14 cellular contexts compared by ENCODE assay signal in the genomic region with DNA sequence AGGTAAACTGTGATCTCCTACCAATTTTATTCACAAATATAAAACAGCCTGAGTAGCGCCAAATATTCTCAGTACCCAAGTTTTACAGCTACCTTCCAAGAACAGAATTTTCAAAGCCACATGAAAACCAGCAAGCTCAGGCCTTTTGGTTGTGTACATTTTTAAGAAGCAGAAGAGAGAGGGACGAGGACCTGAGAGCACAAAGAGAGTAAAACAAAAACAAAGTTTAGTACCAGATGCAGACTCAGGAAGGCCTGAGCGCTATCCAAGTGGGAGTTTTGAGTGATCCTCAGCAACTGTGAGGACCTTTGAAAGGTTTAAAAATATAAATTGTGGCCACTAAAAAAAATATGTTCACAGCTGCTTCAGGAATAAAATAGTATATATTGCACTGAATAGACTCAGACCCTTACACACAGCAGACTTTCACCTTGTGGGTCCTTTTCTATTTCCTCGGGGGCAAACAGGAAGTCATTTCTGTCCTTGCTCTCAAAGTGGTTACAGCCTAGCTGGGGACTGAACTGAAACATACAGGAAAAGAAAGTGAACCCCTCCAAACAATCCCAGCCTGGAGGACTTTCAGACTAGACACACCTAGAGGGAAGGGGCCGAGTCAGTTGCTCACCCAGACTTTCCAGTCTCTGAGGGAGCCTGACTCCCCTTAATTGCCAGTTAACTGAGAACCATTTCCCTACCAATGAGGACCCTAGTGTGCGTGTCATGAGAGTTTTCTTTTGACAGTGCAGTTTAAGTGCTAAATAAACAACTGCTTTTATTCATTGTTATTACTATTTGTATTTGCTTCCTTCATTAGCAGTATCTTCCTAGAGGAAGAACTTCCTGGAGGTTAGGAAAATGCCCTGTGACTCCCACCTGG. TPM values are rescaled to one million over a fixed set of nuclear protein-coding genes. Genes with fewer than 3 reads are reported as not detected.
DNase-seq lines count a peak whose midpoint lies in the region; ATAC-seq, FAIRE-seq and TF ChIP-seq lines count a peak whose summit lies in the region.
"Had no signal": no experiment of that assay in that cellular context is flagged by ENCODE, and none has a peak within 500 bp of the region (broad histone marks: within the 10 kb centered on the region; RNA-seq: fewer than 3 reads in every experiment).

No MANE protein-coding gene starts in this region.

- H3K27ac Mint-ChIP-seq in activated CD4-positive, alpha-beta T cell treated with anti-CD3 and anti-CD28 coated beads, Interleukin-2, amount 10 ng/mL, durations not matched to agents 24 days and 14 days, result peak overlapping the region; percentile 32

- BruUV-seq in endothelial cell of umbilical vein (replicated peaks; lab: Mats Ljungman, UMichigan), result no TSS peak

- dilution Hi-C loops in endothelial cell of umbilical vein (cut with MboI; ENCODE audit: extremely low pct_ligation_motif_present, low sequenced_read_pairs), result no loop called here

- H3K27me3 ChIP-seq in endothelial cell of umbilical vein (ENCODE audit: control insufficient read depth in 2 of 2, insufficient read depth in 2 of 2, low read length in 2 of 2) (no peaks in the 10 kb centered on the region), spleen (replicated peaks in 1 of 7) (no peaks in the 10 kb centered on the region), stomach (no peaks in the 10 kb centered on the region), left lung (no peaks in the 10 kb centered on the region)
- H3K27me3 ChIP-seq: neutrophil, uterus had no signal

- H3K9ac ChIP-seq in endothelial cell of umbilical vein (replicated peaks; ENCODE audit: extremely low read depth, insufficient read depth, low read length), result no peak overlapping the region

- no peaks in the 10 kb centered on the region for H3K79me2 ChIP-seq in endothelial cell of umbilical vein (ENCODE audit: control insufficient read depth, insufficient read depth, low read length)

- TF ChIP-seq CTCF in endothelial cell of umbilical vein (IDR thresholded peaks at IDR 0.05; ENCODE audit: extremely low read depth in 1 of 2, insufficient read depth in 1 of 2, low read depth in 1 of 2, low read length in 2 of 2) (no peak), spleen (IDR thresholded peaks at IDR 0.05 in 8 of 11, conservative IDR thresholded peaks at IDR 0.05 in 3 of 11) (no peak), stomach (IDR thresholded peaks at IDR 0.05) (no peak), left lung (IDR thresholded peaks at IDR 0.05) (no peak)

- POLR2A ChIA-PET in endothelial cell of umbilical vein (lab: Charles Lee), result no interaction called here

- peaks cover 56% of the 10 kb centered on the region for H3K4me1 Mint-ChIP-seq in activated CD4-positive, alpha-beta T cell treated with anti-CD3 and anti-CD28 coated beads, Interleukin-2, amount 10 ng/mL, durations not matched to agents 24 days and 14 days

- H3K9me3 Mint-ChIP-seq in activated CD4-positive, alpha-beta T cell treated with anti-CD3 and anti-CD28 coated beads, Interleukin-2, amount 10 ng/mL, durations not matched to agents 24 days and 14 days, result no peaks in the 10 kb centered on the region

- H3K4me3 ChIP-seq in endothelial cell of umbilical vein (replicated peaks in 1 of 3; ENCODE audit: insufficient read depth in 1 of 3, low read depth in 1 of 3, low read length in 3 of 3) (no peak overlapping the region), spleen (no peak overlapping the region), stomach (no peak overlapping the region), left lung (no peak overlapping the region)
- H3K4me3 ChIP-seq: uterus had no signal

- CTCF ChIA-PET in endothelial cell of umbilical vein (lab: Charles Lee), result interaction anchor here (0.8 to 4.3 kb wide), 10 partner anchors 16 to 135 kb away, joined by 3 to 20 read pairs (median 3); no protein-coding TSS in a partner anchor

- ATAC-seq in left lung, result no peak

- no peaks in the 10 kb centered on the region for H3K27me3 Mint-ChIP-seq in activated CD4-positive, alpha-beta T cell treated with anti-CD3 and anti-CD28 coated beads, Interleukin-2, amount 10 ng/mL, durations not matched to agents 24 days and 14 days

- H3K36me3 ChIP-seq in endothelial cell of umbilical vein (ENCODE audit: control insufficient read depth in 2 of 2, extremely low read depth in 1 of 2, insufficient read depth in 2 of 2, low read length in 2 of 2), result no peaks in the 10 kb centered on the region
- H3K36me3 ChIP-seq in spleen, result no peaks in the 10 kb centered on the region
- H3K36me3 ChIP-seq in stomach, result no peaks in the 10 kb centered on the region
- no peaks in the 10 kb centered on the region for H3K36me3 ChIP-seq in left lung
- H3K36me3 ChIP-seq: neutrophil, uterus had no signal

- H2AFZ ChIP-seq in endothelial cell of umbilical vein (ENCODE audit: low read depth, low read length), result peak overlapping the region; percentile 32

- peaks cover 53% of the 10 kb centered on the region for H3K4me1 ChIP-seq in endothelial cell of umbilical vein (ENCODE audit: control insufficient read depth, extremely low read depth, insufficient read depth, low read length)
- H3K4me1 ChIP-seq in spleen, result peaks cover 0 to 26% (median 16%) of the 10 kb centered on the region in 6 donors
- peaks cover 26 to 46% (median 36%) of the 10 kb centered on the region in 4 donors for H3K4me1 ChIP-seq in stomach
- H3K4me1 ChIP-seq in left lung, result peaks cover 12 to 22% of the 10 kb centered on the region in 2 donors
- H3K4me1 ChIP-seq: uterus had no signal

- TF ChIP-seq POLR2A in endothelial cell of umbilical vein (IDR thresholded peaks at IDR 0.05; ENCODE audit: low read depth, low read length), result no peak
- TF ChIP-seq POLR2A in spleen (IDR thresholded peaks at IDR 0.05), result no peak
- no peak for TF ChIP-seq POLR2A in stomach (IDR thresholded peaks at IDR 0.05)

- DNase-seq in activated CD4-positive, alpha-beta T cell treated with anti-CD3 and anti-CD28 coated beads, Interleukin-2, amount 10 ng/mL, durations not matched to agents 24 days and 14 days, result no peak
- DNase-seq in activated CD4-positive, alpha-beta T cell treated with anti-CD3 and anti-CD28 coated beads for 1 hour, result no peak
- DNase-seq in NCI-H774 (lab: John Stamatoyannopoulos, UW), result peak; percentile 25
- peak; percentile 29 for DNase-seq in endothelial cell of umbilical vein (ENCODE audit: low read depth, low spot score)
- no peak for DNase-seq in spleen
- no peak for DNase-seq in dedifferentiated amniotic fluid mesenchymal stem cell (ENCODE audit: extremely low spot score)
- DNase-seq in stomach, result no peak
- DNase-seq in left lung, result no peak
- DNase-seq: activated CD4-positive, alpha-beta T cell treated with anti-CD3 and anti-CD28 coated beads, Interleukin-2, amount 50 U/mL, for 1 hour; cortex of kidney; foreskin melanocyte; NCI-H1694 treated with DMSO at 0.1 percent for 48 hours; uterus had no signal

- intact Hi-C loops in activated CD4-positive, alpha-beta T cell treated with anti-CD3 and anti-CD28 coated beads, Interleukin-2, amount 10 ng/mL, durations not matched to agents 24 days and 14 days (cut with micrococcal nuclease), result loop anchor here (5.0 kb wide), 2 partner anchors 39 to 51 kb away; a partner anchor contains a TSS
- intact Hi-C loops in endothelial cell of umbilical vein (cut with micrococcal nuclease), result loop anchor here (10.0 kb wide), 1 partner anchor 637 kb away; a partner anchor contains a TSS
- intact Hi-C loops in spleen (cut with DNase I; ENCODE audit: low total_unique reads), result no loop called here
- intact Hi-C loops in stomach (cut with DNase I; ENCODE audit: low total_unique reads), result no loop called here
- intact Hi-C loops in left lung (cut with DNase I), result no loop called here

- no peak for FAIRE-seq in endothelial cell of umbilical vein (lab: Jason Lieb, UNC)

- H3K4me3 Mint-ChIP-seq in activated CD4-positive, alpha-beta T cell treated with anti-CD3 and anti-CD28 coated beads, Interleukin-2, amount 10 ng/mL, durations not matched to agents 24 days and 14 days, result no peak overlapping the region

- 50 to 62% (median 56%) methylated on average over 6 of the region's 6 CpGs for WGBS in spleen, 5 donors
- 61 to 71% (median 68%) methylated on average over 6 of the region's 6 CpGs for WGBS in stomach, 5 donors

- no peaks in the 10 kb centered on the region for H3K9me1 ChIP-seq in endothelial cell of umbilical vein (replicated peaks; ENCODE audit: control insufficient read depth, extremely low read depth, insufficient read depth, low read length)

- no peak for TF ChIP-seq EP300 in stomach (IDR thresholded peaks at IDR 0.05)

- no peaks in the 10 kb centered on the region for H4K20me1 ChIP-seq in endothelial cell of umbilical vein (replicated peaks; ENCODE audit: control insufficient read depth, extremely low read depth, insufficient read depth, low read length)

- no peaks in the 10 kb centered on the region for H3K36me3 Mint-ChIP-seq in activated CD4-positive, alpha-beta T cell treated with anti-CD3 and anti-CD28 coated beads, Interleukin-2, amount 10 ng/mL, durations not matched to agents 24 days and 14 days (ENCODE audit: low read depth)

- H3K4me2 ChIP-seq in endothelial cell of umbilical vein (ENCODE audit: insufficient read depth, low read length), result peak overlapping the region; percentile 1

- H3K9me3 ChIP-seq in endothelial cell of umbilical vein (replicated peaks; ENCODE audit: control insufficient read depth, insufficient read depth, low read length), result no peaks in the 10 kb centered on the region
- H3K9me3 ChIP-seq in spleen, result peaks cover 0 to 13% (median 3%) of the 10 kb centered on the region in 8 donors
- peaks cover 0 to 6% (median 0%) of the 10 kb centered on the region in 4 donors for H3K9me3 ChIP-seq in stomach
- H3K9me3 ChIP-seq in left lung, result no peaks in the 10 kb centered on the region
- H3K9me3 ChIP-seq: neutrophil, uterus had no signal

- H3K27ac ChIP-seq in endothelial cell of umbilical vein (ENCODE audit: insufficient read depth, low read depth, low read length) (peak overlapping the region; percentile 94), spleen (peak overlapping the region in 5 of 8 donors; percentile 6 to 64 (median 36)), stomach (peak overlapping the region in 1 of 5 donors; percentile 23), left lung (no peak overlapping the region)
- H3K27ac ChIP-seq: neutrophil, uterus had no signal

RNA-seq across cellular contexts. Expression of a gene that starts 48.5 kb away (rescaled TPM):
- total RNA-seq in activated CD4-positive, alpha-beta T cell treated with anti-CD3 and anti-CD28 coated beads, Interleukin-2, amount 10 ng/mL, durations not matched to agents 24 days and 14 days, result 14.8 and 15.2 TPM in 2 replicates
- total RNA-seq in endothelial cell of umbilical vein (48.2 and 115 TPM in 2 replicates), spleen (10 to 100 TPM; 13.7 to 32.2 (median 20.3) TPM), stomach (10 to 100 TPM in 3 of 5 donors, 1 to 10 TPM in 2; 6.8 to 18.8 (median 16.0) TPM), left lung (1 to 10 TPM; 9.1 to 10.0 TPM)
- polyA plus RNA-seq in endothelial cell of umbilical vein (59.3 and 110 TPM in 2 replicates), spleen (10 to 100 TPM in 2 of 3 donors, 1 to 10 TPM in 1; 8.4 to 13.4 (median 10.7) TPM), stomach (1 to 10 TPM; 2.9 to 4.1 (median 2.9) TPM)
- polyA plus RNA-seq in endothelial cell of umbilical vein (2011; cell fraction: cytosol; rRNA removed), result 59.9 and 64.0 TPM in 2 replicates
- polyA plus RNA-seq in endothelial cell of umbilical vein (2011; cell fraction: nucleus; rRNA removed), result 35.1 and 40.4 TPM in 2 replicates
- polyA plus RNA-seq in endothelial cell of umbilical vein (2012), result 47.0 and 83.3 TPM in 2 replicates
- polyA minus RNA-seq in endothelial cell of umbilical vein, result 78.0 and 90.7 TPM in 2 replicates
- polyA minus RNA-seq in endothelial cell of umbilical vein (2011; cell fraction: cytosol; rRNA and poly(A)+ RNA removed), result 4.2 TPM
- 41.8 and 43.6 TPM in 2 replicates for polyA minus RNA-seq in endothelial cell of umbilical vein (2011; cell fraction: nucleus; rRNA and poly(A)+ RNA removed)

Comparison
In these comparisons a context has a peak if more than half of its experiments do, and no peak if none do; other contexts are left out.
1. DNase-seq: peak in NCI-H774 (single experiment) and endothelial cell of umbilical vein (single experiment); none in activated CD4-positive, alpha-beta T cell treated with anti-CD3 and anti-CD28 coated beads, Interleukin-2, amount 10 ng/mL, durations not matched to agents 24 days and 14 days (single experiment), activated CD4-positive, alpha-beta T cell treated with anti-CD3 and anti-CD28 coated beads for 1 hour (single experiment), spleen (single experiment), dedifferentiated amniotic fluid mesenchymal stem cell (single experiment), stomach (single experiment) and left lung (0 of 2).
2. H3K27ac ChIP-seq: peak in endothelial cell of umbilical vein (single experiment) and spleen (5 of 8); none in left lung (0 of 2).
3. intact Hi-C loops: an anchor here in activated CD4-positive, alpha-beta T cell treated with anti-CD3 and anti-CD28 coated beads, Interleukin-2, amount 10 ng/mL, durations not matched to agents 24 days and 14 days (5.0 kb wide) and endothelial cell of umbilical vein (10.0 kb wide); none called in spleen, stomach and left lung.